In genomic region chr11:129268371-129268770, GRCh38 we compare ENCODE assay signal across 17 cellular contexts.
"Had no signal": no experiment of that assay in that cellular context is flagged by ENCODE, and none has a peak within 500 bp of the region (broad histone marks: within the 10 kb centered on the region; RNA-seq: fewer than 3 reads in every experiment).

No MANE protein-coding gene starts in this region.

- H3K9me3 ChIP-seq: left lung, tibial nerve, uterus had no signal

- H3K27me3 ChIP-seq: hepatocyte, left lung, tibial nerve, uterus had no signal

- H3K4me1 ChIP-seq: uterus had no signal

- H3K27ac ChIP-seq: hepatocyte, left lung, skin epidermis, tibial nerve, uterus had no signal

- H3K27ac Mint-ChIP-seq: activated CD4-positive, alpha-beta memory T cell treated with anti-CD3 and anti-CD28 coated beads, Interleukin-2, amount 10 ng/mL, durations not matched to agents 7 days and 5 days; naive thymus-derived CD8-positive, alpha-beta T cell; stimulated activated naive B cell treated with anti-CD40 and anti-IgM and Interleukin-4, amounts not matched to agents 10 μg/mL and 1 μg/mL and 100 μg/mL, for 72 hours had no signal

- DNase-seq: activated CD4-positive, alpha-beta memory T cell treated with anti-CD3 and anti-CD28 coated beads, Interleukin-2, amount 10 ng/mL, durations not matched to agents 7 days and 5 days; activated effector memory CD4-positive, alpha-beta T cell treated with Interleukin-2 at 50 U/mL for 16 hours; activated naive CD4-positive, alpha-beta T cell treated with anti-CD3 and anti-CD28 coated beads, Interleukin-2, amount 50 U/mL, for 16 hours; activated T-cell treated with anti-CD3 and anti-CD28 coated beads, Interleukin-2, amount 50 U/mL, for 4 hours; left lung; mammary epithelial cell; naive thymus-derived CD8-positive, alpha-beta T cell; occipital lobe; right cardiac atrium; stimulated activated CD4-positive, alpha-beta T cell treated with anti-CD3 and anti-CD28 coated beads, Interleukin-15, amount 100 ng/mL, for 24 hours; stimulated activated CD4-positive, alpha-beta T cell treated with anti-CD3 and anti-CD28 coated beads, Interleukin-4, amount 100 ng/mL, for 1 hour; stimulated activated naive B cell treated with anti-CD40 and anti-IgM and Interleukin-4, amounts not matched to agents 10 μg/mL and 1 μg/mL and 100 μg/mL, for 72 hours; T1000; uterus had no signal

- H3K4me1 Mint-ChIP-seq: activated CD4-positive, alpha-beta memory T cell treated with anti-CD3 and anti-CD28 coated beads, Interleukin-2, amount 10 ng/mL, durations not matched to agents 7 days and 5 days had no signal

- H3K36me3 ChIP-seq: left lung, tibial nerve, uterus had no signal

- H3K4me3 ChIP-seq: hepatocyte, left lung, skin epidermis, tibial nerve, uterus had no signal

- H3K27me3 Mint-ChIP-seq: naive thymus-derived CD8-positive, alpha-beta T cell; stimulated activated naive B cell treated with anti-CD40 and anti-IgM and Interleukin-4, amounts not matched to agents 10 μg/mL and 1 μg/mL and 100 μg/mL, for 72 hours had no signal

- H3K4me3 Mint-ChIP-seq: activated CD4-positive, alpha-beta memory T cell treated with anti-CD3 and anti-CD28 coated beads, Interleukin-2, amount 10 ng/mL, durations not matched to agents 7 days and 5 days; activated T-cell treated with anti-CD3 and anti-CD28 coated beads, Interleukin-2, amount 50 U/mL, for 4 hours; naive thymus-derived CD8-positive, alpha-beta T cell; stimulated activated naive B cell treated with anti-CD40 and anti-IgM and Interleukin-4, amounts not matched to agents 10 μg/mL and 1 μg/mL and 100 μg/mL, for 72 hours had no signal

- H3K9me3 Mint-ChIP-seq: activated CD4-positive, alpha-beta memory T cell treated with anti-CD3 and anti-CD28 coated beads, Interleukin-2, amount 10 ng/mL, durations not matched to agents 7 days and 5 days; activated T-cell treated with anti-CD3 and anti-CD28 coated beads, Interleukin-2, amount 50 U/mL, for 4 hours; naive thymus-derived CD8-positive, alpha-beta T cell had no signal
